ENCODE assay signal across 8 cellular contexts in genomic region chr4:106266201-106266600, GRCh38. TPM values are rescaled to one million over a fixed set of nuclear protein-coding genes. Genes with fewer than 3 reads are reported as not detected.
A peak's percentile ranks its signal among the peaks of the same experiment; 100 is the strongest.
DNase-seq lines count a peak whose midpoint lies in the region; ATAC-seq and TF ChIP-seq lines count a peak whose summit lies in the region.

No MANE protein-coding gene starts in this region.

- H3K4me3 ChIP-seq in left ventricle myocardium inferior: no peak overlapping the region
- H3K4me3 ChIP-seq in tibial nerve: no peak overlapping the region

- H3K27me3 ChIP-seq in left ventricle myocardium inferior (ENCODE audit: low read depth): no peaks in the 10 kb centered on the region
- H3K27me3 ChIP-seq in tibial nerve: no peaks in the 10 kb centered on the region

- DNase-seq in left ventricle myocardium inferior (no peak), left ventricle myocardium superior (no peak), OCI-M1 (lab: John Stamatoyannopoulos, UW) (peak; percentile 75), fibroblast of peridontal ligament (ENCODE audit: extremely low read depth) (peak; percentile 81), tibial nerve (ENCODE audit: low spot score in 2 of 2) (no peak), NCI-H2081 treated with DMSO at 0.1 percent for 48 hours (lab: John Stamatoyannopoulos, UW) (no peak), omental fat pad (ENCODE audit: low spot score) (no peak)

- ATAC-seq in left ventricle myocardium superior (no peak), HG02973 (IDR thresholded peaks at IDR 0.05; ENCODE audit: unreplicated experiment) (peak; percentile 59), omental fat pad (ENCODE audit: low FRiP score) (no peak)

- intact Hi-C loops in left ventricle myocardium inferior (cut with micrococcal nuclease) (no loop called here), left ventricle myocardium superior (cut with micrococcal nuclease) (no loop called here)

- H3K9me3 ChIP-seq in left ventricle myocardium inferior (replicated peaks): no peaks in the 10 kb centered on the region
- no peaks in the 10 kb centered on the region for H3K9me3 ChIP-seq in tibial nerve

- peaks cover 13% of the 10 kb centered on the region for H3K4me1 ChIP-seq in left ventricle myocardium inferior
- H3K4me1 ChIP-seq in tibial nerve: peaks cover 0 to 7% (median 0%) of the 10 kb centered on the region in 4 donors

- TF ChIP-seq CTCF in left ventricle myocardium inferior (IDR thresholded peaks at IDR 0.05; ENCODE audit: borderline replicate concordance) (peak; percentile 56), tibial nerve (IDR thresholded peaks at IDR 0.05) (peak in 4 of 5 experiments; percentile 21 to 32 (median 28)), omental fat pad (IDR thresholded peaks at IDR 0.05) (no peak)

- H3K27ac ChIP-seq in left ventricle myocardium inferior (replicated peaks) (no peak overlapping the region), tibial nerve (no peak overlapping the region)

- no peak for TF ChIP-seq EP300 in tibial nerve (IDR thresholded peaks at IDR 0.05)

- H3K36me3 ChIP-seq in left ventricle myocardium inferior (no peaks in the 10 kb centered on the region), tibial nerve (no peaks in the 10 kb centered on the region)

- TF ChIP-seq POLR2A in tibial nerve (IDR thresholded peaks at IDR 0.05): no peak

RNA-seq across cellular contexts. Expression of gene TBCK, which starts 49.8 kb away (rescaled TPM):
- 20.3 TPM for total RNA-seq in left ventricle myocardium inferior
- 16.5 TPM for total RNA-seq in left ventricle myocardium superior
- 10 to 100 TPM; 46.5 to 55.3 (median 51.4) TPM for total RNA-seq in tibial nerve
- 10 to 100 TPM; 25.3 to 40.0 (median 37.2) TPM for total RNA-seq in omental fat pad

RNA-seq across cellular contexts. Expression of gene AIMP1, which starts 50.1 kb away (rescaled TPM):
- 36.4 TPM for total RNA-seq in left ventricle myocardium inferior
- total RNA-seq in left ventricle myocardium superior: 36.6 TPM
- total RNA-seq in tibial nerve: 10 to 100 TPM; 19.3 to 26.7 (median 21.2) TPM
- total RNA-seq in omental fat pad: 10 to 100 TPM; 19.3 to 26.5 (median 22.7) TPM

Comparison
In these comparisons a context has a peak if more than half of its experiments do, and no peak if none do; other contexts are left out.
1. DNase-seq: peak in OCI-M1 (single experiment) and fibroblast of peridontal ligament (single experiment); none in left ventricle myocardium inferior (single experiment), left ventricle myocardium superior (single experiment), tibial nerve (0 of 2), NCI-H2081 treated with DMSO at 0.1 percent for 48 hours (single experiment) and omental fat pad (single experiment).
2. CTCF ChIP-seq: peak in left ventricle myocardium inferior (single experiment) and tibial nerve (4 of 5); none in omental fat pad (0 of 3).